In the genomic region with DNA sequence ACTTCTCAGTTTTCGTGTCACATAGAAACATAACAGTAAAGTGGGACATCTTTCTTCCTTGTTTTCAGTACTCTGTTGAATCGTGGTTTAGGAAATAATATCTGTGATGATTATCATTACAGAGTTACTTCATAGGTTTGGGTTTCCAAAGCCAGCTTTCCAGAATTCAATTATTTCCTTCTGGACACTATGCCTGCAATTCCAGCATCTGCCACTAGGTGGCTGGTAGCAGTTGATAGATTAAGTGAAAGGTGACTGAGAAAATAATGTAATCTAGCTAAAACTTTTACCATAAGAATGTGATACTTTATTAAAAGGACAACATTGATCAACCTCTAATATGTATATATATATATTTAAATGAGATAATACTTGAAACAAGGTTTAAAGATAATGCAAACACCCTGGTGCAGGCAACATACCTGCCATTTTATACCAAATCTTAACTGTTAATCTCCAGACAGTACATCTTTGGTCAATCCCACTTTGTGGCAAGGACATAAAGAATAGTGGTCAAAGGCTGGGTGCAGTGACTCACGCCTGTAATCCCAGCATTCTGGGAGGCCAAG, we compare ENCODE assay signal across 10 cellular contexts.
DNase-seq lines count a peak whose midpoint lies in the region; TF ChIP-seq lines count a peak whose summit lies in the region.
"Had no signal": no experiment of that assay in that cellular context is flagged by ENCODE, and none has a peak within 500 bp of the region (broad histone marks: within the 10 kb centered on the region; RNA-seq: fewer than 3 reads in every experiment).

No MANE protein-coding gene starts in this region.

- DNase-seq in SIG-M5 treated with dmso at 0.1 percent for 504 hours (lab: John Stamatoyannopoulos, UW; ENCODE audit: unreplicated experiment): peak; percentile 1
- no peak for DNase-seq in SIG-M5 (lab: John Stamatoyannopoulos, UW)
- peak; percentile 55 for DNase-seq in OCI-M1 (lab: John Stamatoyannopoulos, UW)
- no peak for DNase-seq in epithelial cell of proximal tubule (ENCODE audit: low read depth)
- DNase-seq in stimulated activated CD4-positive, alpha-beta T cell treated with anti-CD3 and anti-CD28 coated beads, Interleukin-12 subunit alpha, Interleukin-12 subunit beta, amount 100 ng/mL, for 48 hours (ENCODE audit: low read depth in 2 of 3, low spot score in 1 of 3): peak in 2 of 3 donors; percentile 32 to 56
- no peak for DNase-seq in NCI-H1694 treated with DMSO at 0.1 percent for 48 hours (lab: John Stamatoyannopoulos, UW)
- DNase-seq in HuH-7 (ENCODE audit: low spot score): no peak
- no peak for DNase-seq in T-helper 9 cell
- DNase-seq: RPMI8226 had no signal

- H3K4me3 ChIP-seq in epithelial cell of proximal tubule (ENCODE audit: low read depth, low read length): no peak overlapping the region
- H3K4me3 ChIP-seq: BLaER1 treated with 17β-estradiol and CSF1 and Interleukin-3, amounts not matched to agents 10 nM and 100 nM had no signal

- TF ChIP-seq CTCF in epithelial cell of proximal tubule (conservative IDR thresholded peaks at IDR 0.05; ENCODE audit: low read depth, low read length): peak; percentile 84

Comparison
In these comparisons a context has a peak if more than half of its experiments do, and no peak if none do; other contexts are left out.
1. DNase-seq: peak in SIG-M5 treated with dmso at 0.1 percent for 504 hours (single experiment), OCI-M1 (single experiment) and stimulated activated CD4-positive, alpha-beta T cell treated with anti-CD3 and anti-CD28 coated beads, Interleukin-12 subunit alpha, Interleukin-12 subunit beta, amount 100 ng/mL, for 48 hours (2 of 3); none in SIG-M5 (single experiment), epithelial cell of proximal tubule (single experiment), NCI-H1694 treated with DMSO at 0.1 percent for 48 hours (single experiment), HuH-7 (single experiment) and T-helper 9 cell (single experiment).